In genomic region chr1:111199881-111200801, GRCh38 we compare ENCODE assay signal across 8 cellular contexts. TPM values are rescaled to one million over a fixed set of nuclear protein-coding genes. Genes with fewer than 3 reads are reported as not detected.
DNase-seq lines count a peak whose midpoint lies in the region; ATAC-seq and TF ChIP-seq lines count a peak whose summit lies in the region.

Gene DENND2D (minus strand): TSS chr1:111200646. CDS start chr1:111200459, 187 bp downstream.

- H3K4me3 Mint-ChIP-seq in mesothelial cell of epicardium, result no peak within 1 kb of the TSS

- H3K4me3 ChIP-seq in GM12865 (ENCODE audit: low read depth, low read length) (peak within 1 kb of the TSS; percentile 74), esophagus (ENCODE audit: low read depth in 1 of 2, low read length in 2 of 2) (peak within 1 kb of the TSS; percentile 49 to 50), prostate gland (peak within 1 kb of the TSS in 1 of 2 donors; percentile 3)

- H3K9me3 ChIP-seq in esophagus (ENCODE audit: control insufficient read depth in 2 of 2, insufficient read depth in 1 of 2, low read depth in 1 of 2, low read length in 1 of 2) (no peaks in the 10 kb centered on the region), prostate gland (no peaks in the 10 kb centered on the region)

- H3K27ac ChIP-seq in esophagus (ENCODE audit: low read depth in 2 of 2, low read length in 1 of 2) (peak within 1 kb of the TSS; percentile 85 to 92), prostate gland (peak within 1 kb of the TSS in 1 of 2 donors; percentile 11)

- no peak within 1 kb of the TSS for H3K27ac Mint-ChIP-seq in mesothelial cell of epicardium

- no peaks in the 10 kb centered on the region for H3K36me3 Mint-ChIP-seq in mesothelial cell of epicardium

- no peak for ATAC-seq in GM21515 (IDR thresholded peaks at IDR 0.05; ENCODE audit: unreplicated experiment)

- peaks cover 5% of the 10 kb centered on the region for H3K27me3 Mint-ChIP-seq in mesothelial cell of epicardium (ENCODE audit: low read depth)

- H3K4me1 Mint-ChIP-seq in mesothelial cell of epicardium, result peaks cover 13% of the 10 kb centered on the region

- DNase-seq in GM12865 (ENCODE audit: low read depth), result peak; percentile 92
- peak; percentile 42 for DNase-seq in activated CD4-positive, alpha-beta T cell treated with anti-CD3 and anti-CD28 coated beads for 1 hour
- no peak for DNase-seq in prostate gland (ENCODE audit: low spot score)
- no peak for DNase-seq in GM10266 (ENCODE audit: extremely low spot score)
- DNase-seq in mesothelial cell of epicardium (ENCODE audit: low spot score in 2 of 2, unreplicated experiment in 2 of 2), result no peak
- no peak for DNase-seq in HuH-7.5 (ENCODE audit: low spot score)

- TF ChIP-seq POLR2A in prostate gland (IDR thresholded peaks at IDR 0.05), result no peak

- TF ChIP-seq CTCF in GM12865 (IDR thresholded peaks at IDR 0.05; ENCODE audit: insufficient read depth, low read depth, low read length, missing control alignments) (no peak), prostate gland (IDR thresholded peaks at IDR 0.05) (no peak), GM10266 (IDR thresholded peaks at IDR 0.05; ENCODE audit: control insufficient read depth, insufficient read depth, low read depth, missing control alignments) (no peak), mesothelial cell of epicardium (IDR thresholded peaks at IDR 0.05; ENCODE audit: unreplicated experiment) (no peak)

- H3K36me3 ChIP-seq in esophagus (ENCODE audit: control insufficient read depth in 2 of 2, insufficient read depth in 2 of 2, low read length in 1 of 2) (peaks cover 0 to 16% of the 10 kb centered on the region in 2 donors), prostate gland (no peaks in the 10 kb centered on the region)

- 62 to 64% methylated on average over 17 of the region's 17 CpGs for WGBS in esophagus, 2 donors
- WGBS in prostate gland, result 81% methylated on average over 17 of the region's 17 CpGs

- no peaks in the 10 kb centered on the region for H3K9me3 Mint-ChIP-seq in mesothelial cell of epicardium

- H3K27me3 ChIP-seq in esophagus (ENCODE audit: control insufficient read depth in 1 of 2, insufficient read depth in 2 of 2, low read length in 2 of 2) (no peaks in the 10 kb centered on the region), prostate gland (replicated peaks; ENCODE audit: insufficient read depth) (no peaks in the 10 kb centered on the region)

- intact Hi-C loops in prostate gland (cut with DNase I), result no loop called here

- H3K4me1 ChIP-seq in esophagus (ENCODE audit: control insufficient read depth in 2 of 2, insufficient read depth in 2 of 2, low read length in 1 of 2) (peaks cover 2 to 11% of the 10 kb centered on the region in 2 donors), prostate gland (replicated peaks) (peaks cover 7% of the 10 kb centered on the region)

RNA-seq across cellular contexts. Expression of gene DENND2D, which starts in this region (rescaled TPM):
- polyA plus RNA-seq in esophagus, result 10 to 100 TPM; 39.1 to 54.8 TPM
- total RNA-seq in prostate gland (10 to 100 TPM; 25.4 to 37.2 TPM), mesothelial cell of epicardium (4.1 to 4.8 TPM (median 4.7 TPM) in 3 replicates)

Comparison
In these comparisons a context has a peak if more than half of its experiments do, and no peak if none do; other contexts are left out.
1. DNase-seq: peak in GM12865 (single experiment) and activated CD4-positive, alpha-beta T cell treated with anti-CD3 and anti-CD28 coated beads for 1 hour (single experiment); none in prostate gland (single experiment), GM10266 (single experiment), mesothelial cell of epicardium (0 of 2) and HuH-7.5 (single experiment).